26 cellular contexts compared by ENCODE assay signal in the genomic region with DNA sequence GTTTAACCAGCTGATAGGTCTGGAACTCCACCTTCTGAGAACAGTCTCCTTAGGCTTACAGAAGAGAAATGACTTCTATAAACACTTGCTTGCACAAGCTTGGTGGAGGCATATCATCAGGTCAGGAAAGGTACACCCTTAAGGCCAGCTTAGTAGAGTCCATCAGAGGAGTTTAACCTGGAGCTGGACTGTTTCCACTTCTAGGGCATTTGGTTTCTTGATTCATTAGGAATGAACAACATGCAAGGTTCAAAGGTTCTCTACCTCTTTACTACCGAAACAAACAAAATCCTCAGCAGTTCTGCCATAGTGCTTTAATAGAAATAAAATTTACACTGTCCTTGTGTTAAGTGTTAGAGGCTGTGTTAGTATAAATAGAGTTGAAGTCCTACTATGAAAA.
"Had no signal": no experiment of that assay in that cellular context is flagged by ENCODE, and none has a peak within 500 bp of the region (broad histone marks: within the 10 kb centered on the region; RNA-seq: fewer than 3 reads in every experiment).

No MANE protein-coding gene starts in this region.

- FAIRE-seq: endometrium, islet of Langerhans, keratinocyte had no signal

- H3K9me3 ChIP-seq: colonic mucosa, esophagus squamous epithelium, gastrocnemius medialis, heart right ventricle, left lung, lower lobe of right lung had no signal

- ATAC-seq: effector memory CD8-positive, alpha-beta T cell; esophagus mucosa; gastrocnemius medialis; heart right ventricle; left cardiac atrium; left lung; left ventricle myocardium superior; lower lobe of right lung had no signal

- H3K4me1 ChIP-seq: colonic mucosa, esophagus squamous epithelium, gastrocnemius medialis, heart right ventricle, left lung, lower lobe of right lung had no signal

- H3K27ac ChIP-seq: colonic mucosa, epithelial cell of prostate, esophagus squamous epithelium, gastrocnemius medialis, heart right ventricle, left lung, lower lobe of right lung had no signal

- H3K4me3 ChIP-seq: colonic mucosa, esophagus squamous epithelium, gastrocnemius medialis, heart right ventricle, left lung, lower lobe of right lung had no signal

- H3K36me3 ChIP-seq: colonic mucosa, esophagus squamous epithelium, gastrocnemius medialis, heart right ventricle, left lung, lower lobe of right lung had no signal

- H3K27me3 ChIP-seq: colonic mucosa, esophagus squamous epithelium, gastrocnemius medialis, left lung had no signal

- DNase-seq: colonic mucosa; cortex of kidney; effector CD8-positive, alpha-beta T cell; effector memory CD8-positive, alpha-beta T cell; endodermal cell; erythroblast; esophagus squamous epithelium; foreskin fibroblast; foreskin melanocyte; gastrocnemius medialis; glutamatergic neuron; head of caudate nucleus; heart right ventricle; hippocampal formation; left cardiac atrium; left lung; left ventricle myocardium superior; lower lobe of right lung; mesendoderm; midbrain; naive B cell had no signal
